ENCODE assay signal across 11 cellular contexts in genomic region chr6:6927437-6928361, GRCh38.
DNase-seq lines count a peak whose midpoint lies in the region; ATAC-seq and TF ChIP-seq lines count a peak whose summit lies in the region.
"Had no signal": no experiment of that assay in that cellular context is flagged by ENCODE, and none has a peak within 500 bp of the region (broad histone marks: within the 10 kb centered on the region; RNA-seq: fewer than 3 reads in every experiment).

No MANE protein-coding gene starts in this region.

- H3K79me2 ChIP-seq in neural progenitor cell (ENCODE audit: low read depth), result no peaks in the 10 kb centered on the region

- H3K4me2 ChIP-seq in neural progenitor cell, result peak overlapping the region; percentile 38

- no peak for ATAC-seq in GM21717 (IDR thresholded peaks at IDR 0.05; ENCODE audit: unreplicated experiment)

- H3K9ac ChIP-seq in neural progenitor cell, result no peak overlapping the region

- H3K9me3 ChIP-seq in esophagus (ENCODE audit: control insufficient read depth in 2 of 2, insufficient read depth in 1 of 2, low read depth in 1 of 2, low read length in 1 of 2) (no peaks in the 10 kb centered on the region), neural progenitor cell (ENCODE audit: low read depth) (no peaks in the 10 kb centered on the region), A673 (ENCODE audit: low read depth, low read length, poor library complexity, severe bottlenecking) (no peaks in the 10 kb centered on the region)
- H3K9me3 ChIP-seq: SJSA1 had no signal

- no peak overlapping the region for H3K4me3 ChIP-seq in esophagus (ENCODE audit: low read depth in 1 of 2, low read length in 2 of 2)
- no peak overlapping the region for H3K4me3 ChIP-seq in neural progenitor cell
- H3K4me3 ChIP-seq in A673 (ENCODE audit: low read depth, low read length, poor library complexity, severe bottlenecking), result no peak overlapping the region
- H3K4me3 ChIP-seq: SJSA1 had no signal

- POLR2A ChIA-PET in A673 (lab: Charles Lee; ENCODE audit: low non-redundant PET), result no interaction called here

- peaks cover 4% of the 10 kb centered on the region for H3F3A ChIP-seq in neural progenitor cell (ENCODE audit: low read depth)

- TF ChIP-seq CTCF in CD14-positive monocyte (IDR thresholded peaks at IDR 0.05) (peak; percentile 62), neural progenitor cell (IDR thresholded peaks at IDR 0.05) (peak; percentile 4), A673 (conservative IDR thresholded peaks at IDR 0.05; ENCODE audit: low read depth, low read length) (no peak)

- H3K36me3 Mint-ChIP-seq in CD14-positive monocyte, result no peaks in the 10 kb centered on the region
- H3K36me3 Mint-ChIP-seq in neural progenitor cell, result no peaks in the 10 kb centered on the region

- H4K20me1 ChIP-seq in neural progenitor cell (ENCODE audit: low read depth), result no peaks in the 10 kb centered on the region

- H3K27ac ChIP-seq in esophagus (ENCODE audit: low read depth in 2 of 2, low read length in 1 of 2), result peak overlapping the region; percentile 17 to 66
- H3K27ac ChIP-seq in neural progenitor cell, result no peak overlapping the region
- no peak overlapping the region for H3K27ac ChIP-seq in A673 (ENCODE audit: low read depth, low read length, poor library complexity, severe bottlenecking)
- H3K27ac ChIP-seq: SJSA1 had no signal

- H3K36me3 ChIP-seq in esophagus (ENCODE audit: control insufficient read depth in 2 of 2, insufficient read depth in 2 of 2, low read length in 1 of 2), result no peaks in the 10 kb centered on the region
- H3K36me3 ChIP-seq in neural progenitor cell, result no peaks in the 10 kb centered on the region
- no peaks in the 10 kb centered on the region for H3K36me3 ChIP-seq in A673 (ENCODE audit: insufficient read depth, low read length, poor library complexity, severe bottlenecking)
- H3K36me3 ChIP-seq: SJSA1 had no signal

- H2AFZ ChIP-seq in neural progenitor cell (replicated peaks), result peak overlapping the region; percentile 50

- H3K27ac Mint-ChIP-seq in CD14-positive monocyte, result peak overlapping the region; percentile 76 to 95 (median 90)
- H3K27ac Mint-ChIP-seq in neural progenitor cell, result peak overlapping the region; percentile 62

- peak; percentile 63 for DNase-seq in CD14-positive monocyte (ENCODE audit: low spot score)
- peak; percentile 85 for DNase-seq in NOMO-1 treated with DMSO at 0.1 percent for 48 hours (lab: John Stamatoyannopoulos, UW; ENCODE audit: unreplicated experiment)
- DNase-seq in neural progenitor cell (ENCODE audit: low spot score), result peak; percentile 63
- DNase-seq in NCI-H187 (lab: John Stamatoyannopoulos, UW), result no peak
- DNase-seq in A673 (ENCODE audit: low spot score), result no peak
- DNase-seq in DMS114 treated with DMSO at 0.1 percent for 48 hours (lab: John Stamatoyannopoulos, UW; ENCODE audit: unreplicated experiment), result no peak
- DNase-seq: activated T-cell treated with anti-CD3 and anti-CD28 coated beads, Interleukin-2, amount 50 U/mL, for 48 hours; NCI-H1092 had no signal

- intact Hi-C loops in CD14-positive monocyte (cut with micrococcal nuclease) (loop anchor here in 1 of 2 donors (5.0 kb wide), 1 partner anchor 35 kb away; no protein-coding TSS in a partner anchor), A673 (cut with micrococcal nuclease; ENCODE audit: unreplicated experiment) (no loop called here)

- 39 to 60% methylated on average over 21 of the region's 21 CpGs for WGBS in esophagus, 2 donors

- H3K4me3 Mint-ChIP-seq in CD14-positive monocyte (peak overlapping the region; percentile 80 to 93), neural progenitor cell (peak overlapping the region; percentile 11)

- H3K27me3 Mint-ChIP-seq in CD14-positive monocyte (ENCODE audit: low read depth in 3 of 3), result peaks cover 0 to 3% (median 0%) of the 10 kb centered on the region in 3 donors
- peaks cover 10% of the 10 kb centered on the region for H3K27me3 Mint-ChIP-seq in neural progenitor cell (ENCODE audit: insufficient read depth, low read depth)

- no peaks in the 10 kb centered on the region for H3K27me3 ChIP-seq in esophagus (ENCODE audit: control insufficient read depth in 1 of 2, insufficient read depth in 2 of 2, low read length in 2 of 2)
- H3K27me3 ChIP-seq in neural progenitor cell, result no peaks in the 10 kb centered on the region
- H3K27me3 ChIP-seq in A673 (replicated peaks; ENCODE audit: insufficient read depth, low read depth, low read length, poor library complexity), result no peaks in the 10 kb centered on the region
- H3K27me3 ChIP-seq: SJSA1 had no signal

- H3K4me1 ChIP-seq in esophagus (ENCODE audit: control insufficient read depth in 2 of 2, insufficient read depth in 2 of 2, low read length in 1 of 2) (peaks cover 0 to 25% of the 10 kb centered on the region in 2 donors), neural progenitor cell (peaks cover 12% of the 10 kb centered on the region), A673 (ENCODE audit: insufficient read depth, low read length, poor library complexity, severe bottlenecking) (no peaks in the 10 kb centered on the region)
- H3K4me1 ChIP-seq: SJSA1 had no signal

- H3K4me1 Mint-ChIP-seq in CD14-positive monocyte, result peaks cover 48% of the 10 kb centered on the region
- H3K4me1 Mint-ChIP-seq in neural progenitor cell, result peaks cover 22% of the 10 kb centered on the region

- H3K9me3 Mint-ChIP-seq in CD14-positive monocyte, result peaks cover 0 to 3% (median 0%) of the 10 kb centered on the region in 7 donors
- H3K9me3 Mint-ChIP-seq in neural progenitor cell, result peaks cover 2% of the 10 kb centered on the region

- CTCF ChIA-PET in A673 (lab: Charles Lee), result no interaction called here

- no TSS peak for BruUV-seq in A673 (replicated peaks; lab: Mats Ljungman, UMichigan)

Comparison
In these comparisons a context has a peak if more than half of its experiments do, and no peak if none do; other contexts are left out.
1. DNase-seq: peak in CD14-positive monocyte (single experiment), NOMO-1 treated with DMSO at 0.1 percent for 48 hours (single experiment) and neural progenitor cell (single experiment); none in NCI-H187 (0 of 2), A673 (single experiment) and DMS114 treated with DMSO at 0.1 percent for 48 hours (single experiment).
2. H3K27ac ChIP-seq: peak in esophagus (2 of 2); none in neural progenitor cell (single experiment) and A673 (single experiment).